In genomic region chr13:20546559-20546958, GRCh38 we compare ENCODE assay signal across 1 cellular context.
TF ChIP-seq lines count a peak whose summit lies in the region.

No MANE protein-coding gene starts in this region.

TF ChIP-seq in HepG2, 621 proteins besides CTCF, POLR2A, EP300 and RAD21:
- no peak for TF ChIP-seq CAMTA2 (CRISPR knock-in tag; IDR thresholded peaks at IDR 0.05; ENCODE audit: borderline replicate concordance)
- no peak for TF ChIP-seq ZNF513 (CRISPR knock-in tag; conservative IDR thresholded peaks at IDR 0.05)
- TF ChIP-seq, protein P1, sequence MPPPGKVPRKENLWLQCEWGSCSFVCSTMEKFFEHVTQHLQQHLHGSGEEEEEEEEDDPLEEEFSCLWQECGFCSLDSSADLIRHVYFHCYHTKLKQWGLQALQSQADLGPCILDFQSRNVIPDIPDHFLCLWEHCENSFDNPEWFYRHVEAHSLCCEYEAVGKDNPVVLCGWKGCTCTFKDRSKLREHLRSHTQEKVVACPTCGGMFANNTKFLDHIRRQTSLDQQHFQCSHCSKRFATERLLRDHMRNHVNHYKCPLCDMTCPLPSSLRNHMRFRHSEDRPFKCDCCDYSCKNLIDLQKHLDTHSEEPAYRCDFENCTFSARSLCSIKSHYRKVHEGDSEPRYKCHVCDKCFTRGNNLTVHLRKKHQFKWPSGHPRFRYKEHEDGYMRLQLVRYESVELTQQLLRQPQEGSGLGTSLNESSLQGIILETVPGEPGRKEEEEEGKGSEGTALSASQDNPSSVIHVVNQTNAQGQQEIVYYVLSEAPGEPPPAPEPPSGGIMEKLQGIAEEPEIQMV (CRISPR knock-in tag; IDR thresholded peaks at IDR 0.05; ENCODE audit: low read depth): no peak
- no peak for TF ChIP-seq ZNF563 (CRISPR knock-in tag; IDR thresholded peaks at IDR 0.05)
- TF ChIP-seq GATAD2A (CRISPR knock-in tag; IDR thresholded peaks at IDR 0.05): no peak
- no peak for TF ChIP-seq ZNF329 (CRISPR knock-in tag; IDR thresholded peaks at IDR 0.05; ENCODE audit: low read depth)
- no peak for TF ChIP-seq ZBTB46 (CRISPR knock-in tag; IDR thresholded peaks at IDR 0.05; ENCODE audit: borderline replicate concordance)
- TF ChIP-seq ZNF644 (CRISPR knock-in tag; IDR thresholded peaks at IDR 0.05; ENCODE audit: low read depth): no peak
- no peak for TF ChIP-seq FOSL2 (CRISPR knock-in tag; IDR thresholded peaks at IDR 0.05)
- no peak for TF ChIP-seq POLR2G (IDR thresholded peaks at IDR 0.05; ENCODE audit: low read depth, low read length)
- TF ChIP-seq HNRNPLL (IDR thresholded peaks at IDR 0.05; ENCODE audit: low read depth, low read length, poor library complexity, severe bottlenecking): no peak
- no peak for TF ChIP-seq HNF4A (CRISPR knock-in tag; IDR thresholded peaks at IDR 0.05)
- TF ChIP-seq, protein P2, sequence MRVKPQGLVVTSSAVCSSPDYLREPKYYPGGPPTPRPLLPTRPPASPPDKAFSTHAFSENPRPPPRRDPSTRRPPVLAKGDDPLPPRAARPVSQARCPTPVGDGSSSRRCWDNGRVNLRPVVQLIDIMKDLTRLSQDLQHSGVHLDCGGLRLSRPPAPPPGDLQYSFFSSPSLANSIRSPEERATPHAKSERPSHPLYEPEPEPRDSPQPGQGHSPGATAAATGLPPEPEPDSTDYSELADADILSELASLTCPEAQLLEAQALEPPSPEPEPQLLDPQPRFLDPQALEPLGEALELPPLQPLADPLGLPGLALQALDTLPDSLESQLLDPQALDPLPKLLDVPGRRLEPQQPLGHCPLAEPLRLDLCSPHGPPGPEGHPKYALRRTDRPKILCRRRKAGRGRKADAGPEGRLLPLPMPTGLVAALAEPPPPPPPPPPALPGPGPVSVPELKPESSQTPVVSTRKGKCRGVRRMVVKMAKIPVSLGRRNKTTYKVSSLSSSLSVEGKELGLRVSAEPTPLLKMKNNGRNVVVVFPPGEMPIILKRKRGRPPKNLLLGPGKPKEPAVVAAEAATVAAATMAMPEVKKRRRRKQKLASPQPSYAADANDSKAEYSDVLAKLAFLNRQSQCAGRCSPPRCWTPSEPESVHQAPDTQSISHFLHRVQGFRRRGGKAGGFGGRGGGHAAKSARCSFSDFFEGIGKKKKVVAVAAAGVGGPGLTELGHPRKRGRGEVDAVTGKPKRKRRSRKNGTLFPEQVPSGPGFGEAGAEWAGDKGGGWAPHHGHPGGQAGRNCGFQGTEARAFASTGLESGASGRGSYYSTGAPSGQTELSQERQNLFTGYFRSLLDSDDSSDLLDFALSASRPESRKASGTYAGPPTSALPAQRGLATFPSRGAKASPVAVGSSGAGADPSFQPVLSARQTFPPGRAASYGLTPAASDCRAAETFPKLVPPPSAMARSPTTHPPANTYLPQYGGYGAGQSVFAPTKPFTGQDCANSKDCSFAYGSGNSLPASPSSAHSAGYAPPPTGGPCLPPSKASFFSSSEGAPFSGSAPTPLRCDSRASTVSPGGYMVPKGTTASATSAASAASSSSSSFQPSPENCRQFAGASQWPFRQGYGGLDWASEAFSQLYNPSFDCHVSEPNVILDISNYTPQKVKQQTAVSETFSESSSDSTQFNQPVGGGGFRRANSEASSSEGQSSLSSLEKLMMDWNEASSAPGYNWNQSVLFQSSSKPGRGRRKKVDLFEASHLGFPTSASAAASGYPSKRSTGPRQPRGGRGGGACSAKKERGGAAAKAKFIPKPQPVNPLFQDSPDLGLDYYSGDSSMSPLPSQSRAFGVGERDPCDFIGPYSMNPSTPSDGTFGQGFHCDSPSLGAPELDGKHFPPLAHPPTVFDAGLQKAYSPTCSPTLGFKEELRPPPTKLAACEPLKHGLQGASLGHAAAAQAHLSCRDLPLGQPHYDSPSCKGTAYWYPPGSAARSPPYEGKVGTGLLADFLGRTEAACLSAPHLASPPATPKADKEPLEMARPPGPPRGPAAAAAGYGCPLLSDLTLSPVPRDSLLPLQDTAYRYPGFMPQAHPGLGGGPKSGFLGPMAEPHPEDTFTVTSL (CRISPR knock-in tag; IDR thresholded peaks at IDR 0.05; ENCODE audit: borderline replicate concordance): no peak
- TF ChIP-seq ZBTB14 (CRISPR knock-in tag; IDR thresholded peaks at IDR 0.05): no peak
- no peak for TF ChIP-seq DMAP1 (CRISPR knock-in tag; IDR thresholded peaks at IDR 0.05)
TF ChIP-seq in HepG2: peak in this region for 0.
